18 cellular contexts compared by ENCODE assay signal in the genomic region with DNA sequence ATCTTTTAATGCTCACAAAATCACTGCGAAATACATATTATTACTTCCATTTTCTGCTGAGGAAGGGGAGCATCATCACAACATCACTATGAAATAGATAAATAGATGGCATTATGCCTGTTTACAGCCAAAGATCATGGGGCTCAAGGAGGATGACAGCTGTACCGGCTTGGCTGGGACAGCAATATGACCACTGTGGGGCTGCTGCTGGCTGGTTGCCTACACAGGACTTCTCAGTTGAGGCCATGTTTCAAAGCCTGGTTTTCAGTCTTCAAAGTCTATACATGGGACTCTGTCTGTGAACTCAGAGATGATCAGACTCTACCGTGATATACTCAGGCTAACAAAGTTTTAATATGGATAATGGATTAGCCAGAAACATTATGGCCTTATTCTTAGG. TPM values are rescaled to one million over a fixed set of nuclear protein-coding genes. Genes with fewer than 3 reads are reported as not detected.
DNase-seq lines count a peak whose midpoint lies in the region; ATAC-seq and TF ChIP-seq lines count a peak whose summit lies in the region.
"Had no signal": no experiment of that assay in that cellular context is flagged by ENCODE, and none has a peak within 500 bp of the region (broad histone marks: within the 10 kb centered on the region; RNA-seq: fewer than 3 reads in every experiment).

No MANE protein-coding gene starts in this region.

- H3K4me1 Mint-ChIP-seq in neural progenitor cell, result peaks cover 55% of the 10 kb centered on the region
- no peaks in the 10 kb centered on the region for H3K4me1 Mint-ChIP-seq in stimulated activated memory B cell treated with anti-CD40 and anti-IgM and Interleukin-4, amounts not matched to agents 10 μg/mL and 1 μg/mL and 100 μg/mL, for 72 hours

- H3K9me3 ChIP-seq in Panc1 (ENCODE audit: control insufficient read depth, insufficient read depth, low read depth, low read length) (no peaks in the 10 kb centered on the region), neural progenitor cell (ENCODE audit: low read depth) (no peaks in the 10 kb centered on the region), colonic mucosa (no peaks in the 10 kb centered on the region), tibial artery (no peaks in the 10 kb centered on the region), uterus (no peaks in the 10 kb centered on the region)

- no peaks in the 10 kb centered on the region for H3K36me3 ChIP-seq in Panc1 (ENCODE audit: control insufficient read depth, insufficient read depth, low read length)
- H3K36me3 ChIP-seq in neural progenitor cell, result no peaks in the 10 kb centered on the region
- H3K36me3 ChIP-seq in colonic mucosa, result no peaks in the 10 kb centered on the region
- H3K36me3 ChIP-seq in tibial artery, result no peaks in the 10 kb centered on the region
- H3K36me3 ChIP-seq in uterus, result no peaks in the 10 kb centered on the region

- H3K27me3 ChIP-seq in Panc1 (ENCODE audit: control insufficient read depth, insufficient read depth, low read length) (no peaks in the 10 kb centered on the region), dorsolateral prefrontal cortex (no peaks in the 10 kb centered on the region), neural progenitor cell (no peaks in the 10 kb centered on the region), colonic mucosa (no peaks in the 10 kb centered on the region), tibial artery (no peaks in the 10 kb centered on the region), uterus (no peaks in the 10 kb centered on the region)

- no peak for ATAC-seq in Panc1
- peak; percentile 53 for ATAC-seq in stimulated activated memory B cell treated with anti-CD40 and anti-IgM and Interleukin-4, amounts not matched to agents 10 μg/mL and 1 μg/mL and 100 μg/mL, for 72 hours

- POLR2A ChIA-PET in Panc1 (lab: Charles Lee), result no interaction called here

- H3K27ac ChIP-seq in Panc1 (ENCODE audit: low read length) (peak overlapping the region; percentile 66), dorsolateral prefrontal cortex (peak overlapping the region in 31 of 59 donors; percentile 0 to 69 (median 38)), neural progenitor cell (no peak overlapping the region), colonic mucosa (no peak overlapping the region), tibial artery (no peak overlapping the region), uterus (no peak overlapping the region)

- H3K4me3 Mint-ChIP-seq in neural progenitor cell, result no peak overlapping the region
- no peak overlapping the region for H3K4me3 Mint-ChIP-seq in stimulated activated memory B cell treated with anti-CD40 and anti-IgM and Interleukin-4, amounts not matched to agents 10 μg/mL and 1 μg/mL and 100 μg/mL, for 72 hours
- H3K4me3 Mint-ChIP-seq: H9 had no signal

- no peak for TF ChIP-seq POLR2A in uterus (IDR thresholded peaks at IDR 0.05)

- peak overlapping the region; percentile 54 for H3K27ac Mint-ChIP-seq in neural progenitor cell
- no peak overlapping the region for H3K27ac Mint-ChIP-seq in stimulated activated memory B cell treated with anti-CD40 and anti-IgM and Interleukin-4, amounts not matched to agents 10 μg/mL and 1 μg/mL and 100 μg/mL, for 72 hours

- BruUV-seq in Panc1 (replicated peaks; lab: Mats Ljungman, UMichigan), result no TSS peak

- H3K4me2 ChIP-seq in neural progenitor cell, result no peak overlapping the region

- no peaks in the 10 kb centered on the region for H3K79me2 ChIP-seq in neural progenitor cell (ENCODE audit: low read depth)

- intact Hi-C loops in Panc1 (cut with micrococcal nuclease; ENCODE audit: unreplicated experiment), result no loop called here
- intact Hi-C loops in dorsolateral prefrontal cortex (cut with DNase I), result loop anchor here in 1 of 2 donors (5.0 kb wide), 1 partner anchor 38 kb away; no protein-coding TSS in a partner anchor
- intact Hi-C loops in colonic mucosa (cut with DNase I), result no loop called here
- intact Hi-C loops in tibial artery (cut with DNase I; ENCODE audit: low total_unique reads), result no loop called here
- intact Hi-C loops in uterus (cut with DNase I; ENCODE audit: low total_unique reads), result no loop called here

- no peaks in the 10 kb centered on the region for H4K20me1 ChIP-seq in neural progenitor cell (ENCODE audit: low read depth)

- peaks cover 7% of the 10 kb centered on the region for H3K36me3 Mint-ChIP-seq in neural progenitor cell
- no peaks in the 10 kb centered on the region for H3K36me3 Mint-ChIP-seq in stimulated activated memory B cell treated with anti-CD40 and anti-IgM and Interleukin-4, amounts not matched to agents 10 μg/mL and 1 μg/mL and 100 μg/mL, for 72 hours

- TF ChIP-seq CTCF in Panc1 (IDR thresholded peaks at IDR 0.05) (no peak), dorsolateral prefrontal cortex (IDR thresholded peaks at IDR 0.05 in 54 of 56, conservative IDR thresholded peaks at IDR 0.05 in 2 of 56; ENCODE audit: low read depth in 1 of 56, partially characterized antibody in 56 of 56) (no peak), neural progenitor cell (IDR thresholded peaks at IDR 0.05) (no peak), colonic mucosa (IDR thresholded peaks at IDR 0.05) (no peak), tibial artery (IDR thresholded peaks at IDR 0.05) (no peak), uterus (IDR thresholded peaks at IDR 0.05) (no peak)

- no peaks in the 10 kb centered on the region for H3K9me3 Mint-ChIP-seq in neural progenitor cell
- no peaks in the 10 kb centered on the region for H3K9me3 Mint-ChIP-seq in stimulated activated memory B cell treated with anti-CD40 and anti-IgM and Interleukin-4, amounts not matched to agents 10 μg/mL and 1 μg/mL and 100 μg/mL, for 72 hours
- H3K9me3 Mint-ChIP-seq: H9 had no signal

- H3K4me3 ChIP-seq in Panc1 (ENCODE audit: low read depth in 2 of 2, low read length in 2 of 2) (no peak overlapping the region), dorsolateral prefrontal cortex (no peak overlapping the region), neural progenitor cell (no peak overlapping the region), colonic mucosa (no peak overlapping the region), tibial artery (no peak overlapping the region), uterus (no peak overlapping the region)

- no peaks in the 10 kb centered on the region for H3F3A ChIP-seq in neural progenitor cell (ENCODE audit: low read depth)

- no peak overlapping the region for H2AFZ ChIP-seq in neural progenitor cell (replicated peaks)

- in situ Hi-C loops in Panc1 (cut with HindIII; ENCODE audit: low pct_unique_long_range_greater_than_20kb, low sequenced_read_pairs), result no loop called here

- H3K9ac ChIP-seq in neural progenitor cell (no peak overlapping the region), colonic mucosa (ENCODE audit: low read depth in 2 of 2, low read length in 2 of 2) (no peak overlapping the region)

- DNase-seq in Panc1 (ENCODE audit: low read depth, low spot score), result no peak
- DNase-seq in dorsolateral prefrontal cortex, result peak in 1 of 10 donors; percentile 33
- no peak for DNase-seq in neural progenitor cell (ENCODE audit: low spot score)
- no peak for DNase-seq in colonic mucosa
- DNase-seq in tibial artery, result no peak
- no peak for DNase-seq in uterus
- DNase-seq: ACHN, C1 segment of cervical spinal cord, H9, Kasumi-1, MM.1S, NCI-H1092, NCI-H1436 treated with DMSO at 0.1 percent for 48 hours, NCI-H2081 treated with DMSO at 0.1 percent for 48 hours, NCI-H446 treated with DMSO at 0.1 percent for 48 hours, RPMI8226, SIG-M5 had no signal

- H3K4me1 ChIP-seq in Panc1 (ENCODE audit: control insufficient read depth, insufficient read depth, low read length), result peaks cover 55% of the 10 kb centered on the region
- peaks cover 26% of the 10 kb centered on the region for H3K4me1 ChIP-seq in neural progenitor cell
- no peaks in the 10 kb centered on the region for H3K4me1 ChIP-seq in colonic mucosa
- peaks cover 0 to 5% (median 0%) of the 10 kb centered on the region in 4 donors for H3K4me1 ChIP-seq in tibial artery
- H3K4me1 ChIP-seq in uterus, result no peaks in the 10 kb centered on the region

- CTCF ChIA-PET in Panc1 (lab: Charles Lee), result no interaction called here

- peaks cover 2% of the 10 kb centered on the region for H3K27me3 Mint-ChIP-seq in neural progenitor cell (ENCODE audit: insufficient read depth, low read depth)
- H3K27me3 Mint-ChIP-seq in stimulated activated memory B cell treated with anti-CD40 and anti-IgM and Interleukin-4, amounts not matched to agents 10 μg/mL and 1 μg/mL and 100 μg/mL, for 72 hours, result peaks cover 57% of the 10 kb centered on the region

RNA-seq across cellular contexts. Expression of a gene that starts 58.7 kb away (rescaled TPM):
- 282 TPM for total RNA-seq in Panc1 (2021; ENCODE audit: unreplicated experiment)
- polyA plus RNA-seq in Panc1 (2012; ENCODE audit: insufficient read length), result 189 TPM
- total RNA-seq in dorsolateral prefrontal cortex, result 100 to 1,000 TPM in 1 of 120 experiments, 10 to 100 TPM in 119; 43.6 to 101 (median 74.3) TPM
- 18.5 and 29.1 TPM in 2 replicates for total RNA-seq in neural progenitor cell (ENCODE audit: low replicate concordance)
- 100 to 1,000 TPM; 151 to 187 TPM for total RNA-seq in colonic mucosa
- 10 to 100 TPM; 20.6 to 99.3 (median 73.1) TPM for total RNA-seq in uterus

Comparison
In these comparisons a context has a peak if more than half of its experiments do, and no peak if none do; other contexts are left out.
1. H3K27ac ChIP-seq: peak in Panc1 (single experiment) and dorsolateral prefrontal cortex (31 of 59); none in neural progenitor cell (single experiment), colonic mucosa (single experiment), tibial artery (0 of 2) and uterus (0 of 2).